Comparison of ENCODE assay signal across 16 cellular contexts in genomic region chr22:37068859-37069258, GRCh38. TPM values are rescaled to one million over a fixed set of nuclear protein-coding genes. Genes with fewer than 3 reads are reported as not detected.
DNase-seq lines count a peak whose midpoint lies in the region; ATAC-seq and TF ChIP-seq lines count a peak whose summit lies in the region.
"Had no signal": no experiment of that assay in that cellular context is flagged by ENCODE, and none has a peak within 500 bp of the region (broad histone marks: within the 10 kb centered on the region; RNA-seq: fewer than 3 reads in every experiment).

No MANE protein-coding gene starts in this region.

- no peak overlapping the region for H3K4me3 ChIP-seq in CD8-positive, alpha-beta T cell (ENCODE audit: low read depth, low read length)
- H3K4me3 ChIP-seq in H7 (ENCODE audit: insufficient read depth, low read depth, low read length) = peak overlapping the region; percentile 31
- H3K4me3 ChIP-seq: lower lobe of right lung, ovary had no signal

- H3K36me3 ChIP-seq in CD8-positive, alpha-beta T cell (ENCODE audit: insufficient read depth, low read length) = no peaks in the 10 kb centered on the region
- no peaks in the 10 kb centered on the region for H3K36me3 ChIP-seq in H7 (replicated peaks; ENCODE audit: control insufficient read depth, insufficient read depth, low read length)
- H3K36me3 ChIP-seq: lower lobe of right lung, ovary had no signal

- H3K27me3 ChIP-seq in CD8-positive, alpha-beta T cell (ENCODE audit: insufficient read depth, low read length) = no peaks in the 10 kb centered on the region
- H3K27me3 ChIP-seq in H7 (ENCODE audit: control insufficient read depth, insufficient read depth, low read length) = peaks cover 46% of the 10 kb centered on the region
- H3K27me3 ChIP-seq: ovary had no signal

- peaks cover 6% of the 10 kb centered on the region for H3K4me1 ChIP-seq in CD8-positive, alpha-beta T cell (ENCODE audit: insufficient read depth, low read length)
- H3K4me1 ChIP-seq: lower lobe of right lung had no signal

- H3K4me1 Mint-ChIP-seq in CD8-positive, alpha-beta T cell (ENCODE audit: low read depth) = peaks cover 5% of the 10 kb centered on the region
- H3K4me1 Mint-ChIP-seq in effector memory CD8-positive, alpha-beta T cell (ENCODE audit: low read depth in 2 of 2) = peaks cover 0 to 2% of the 10 kb centered on the region in 2 donors
- no peaks in the 10 kb centered on the region for H3K4me1 Mint-ChIP-seq in natural killer cell treated with Interleukin-12 subunit alpha and Interleukin-12 subunit beta and Interleukin-15 and Interleukin-18, amount 100 ng/mL, for 72 hours (ENCODE audit: low read depth in 2 of 2)

- intact Hi-C loops in CD8-positive, alpha-beta T cell (cut with DNase I, micrococcal nuclease) = no loop called here
- intact Hi-C loops in left colon (cut with DNase I, micrococcal nuclease) = no loop called here

- no peak for DNase-seq in CD8-positive, alpha-beta T cell
- DNase-seq in H7 = peak; percentile 97
- DNase-seq in effector memory CD8-positive, alpha-beta T cell = no peak
- DNase-seq in left colon = no peak
- no peak for DNase-seq in natural killer cell treated with Interleukin-12 subunit alpha and Interleukin-12 subunit beta and Interleukin-15 and Interleukin-18, amount 100 ng/mL, for 72 hours (ENCODE audit: low spot score)
- DNase-seq: activated CD4-positive, alpha-beta T cell treated with anti-CD3 and anti-CD28 coated beads, Interleukin-2, amount 10 ng/mL, durations not matched to agents 7 days and 5 days; activated naive CD4-positive, alpha-beta T cell treated with anti-CD3 and anti-CD28 coated beads, Interleukin-2, amount 10 ng/mL, durations not matched to agents 7 days and 5 days; lower lobe of right lung; NCI-H1694 treated with DMSO at 0.1 percent for 48 hours; NCI-H345; ovary; SW 1271 had no signal

- H3K27ac ChIP-seq in CD8-positive, alpha-beta T cell (ENCODE audit: low read depth, low read length) = no peak overlapping the region
- H3K27ac ChIP-seq: lower lobe of right lung, ovary had no signal

- no peaks in the 10 kb centered on the region for H3K9me3 ChIP-seq in CD8-positive, alpha-beta T cell (ENCODE audit: low read length)
- H3K9me3 ChIP-seq: lower lobe of right lung, ovary had no signal

- H3K27ac Mint-ChIP-seq in CD8-positive, alpha-beta T cell = no peak overlapping the region
- no peak overlapping the region for H3K27ac Mint-ChIP-seq in effector memory CD8-positive, alpha-beta T cell
- H3K27ac Mint-ChIP-seq in natural killer cell treated with Interleukin-12 subunit alpha and Interleukin-12 subunit beta and Interleukin-15 and Interleukin-18, amount 100 ng/mL, for 72 hours = no peak overlapping the region
- H3K27ac Mint-ChIP-seq: activated CD4-positive, alpha-beta T cell treated with anti-CD3 and anti-CD28 coated beads, Interleukin-2, amount 10 ng/mL, durations not matched to agents 7 days and 5 days; activated naive CD4-positive, alpha-beta T cell treated with anti-CD3 and anti-CD28 coated beads, Interleukin-2, amount 10 ng/mL, durations not matched to agents 7 days and 5 days had no signal

- peak; percentile 20 for ATAC-seq in CD8-positive, alpha-beta T cell
- ATAC-seq in effector memory CD8-positive, alpha-beta T cell (replicated peaks) = peak; percentile 26
- peak; percentile 52 for ATAC-seq in left colon
- no peak for ATAC-seq in natural killer cell treated with Interleukin-12 subunit alpha and Interleukin-12 subunit beta and Interleukin-15 and Interleukin-18, amount 100 ng/mL, for 72 hours
- no peak for ATAC-seq in GM21423 (IDR thresholded peaks at IDR 0.05; ENCODE audit: unreplicated experiment)
- no peak for ATAC-seq in HG03460 (IDR thresholded peaks at IDR 0.05; ENCODE audit: unreplicated experiment)
- ATAC-seq: lower lobe of right lung had no signal

- POLR2A ChIA-PET in CD8-positive, alpha-beta T cell (lab: Charles Lee) = no interaction called here

- CTCF ChIA-PET in CD8-positive, alpha-beta T cell (lab: Charles Lee) = no interaction called here

- no peak for TF ChIP-seq CTCF in CD8-positive, alpha-beta T cell (IDR thresholded peaks at IDR 0.05)

- peaks cover 4% of the 10 kb centered on the region for H3K36me3 Mint-ChIP-seq in CD8-positive, alpha-beta T cell
- peaks cover 8% of the 10 kb centered on the region for H3K36me3 Mint-ChIP-seq in effector memory CD8-positive, alpha-beta T cell (ENCODE audit: insufficient read depth)
- H3K36me3 Mint-ChIP-seq in natural killer cell treated with Interleukin-12 subunit alpha and Interleukin-12 subunit beta and Interleukin-15 and Interleukin-18, amount 100 ng/mL, for 72 hours = no peaks in the 10 kb centered on the region
- H3K36me3 Mint-ChIP-seq: activated naive CD4-positive, alpha-beta T cell treated with anti-CD3 and anti-CD28 coated beads, Interleukin-2, amount 10 ng/mL, durations not matched to agents 7 days and 5 days had no signal

- peaks cover 14% of the 10 kb centered on the region for H3K27me3 Mint-ChIP-seq in CD8-positive, alpha-beta T cell (ENCODE audit: low read depth)
- peaks cover 10 to 12% of the 10 kb centered on the region in 2 donors for H3K27me3 Mint-ChIP-seq in effector memory CD8-positive, alpha-beta T cell
- H3K27me3 Mint-ChIP-seq in natural killer cell treated with Interleukin-12 subunit alpha and Interleukin-12 subunit beta and Interleukin-15 and Interleukin-18, amount 100 ng/mL, for 72 hours = peaks cover 9 to 10% of the 10 kb centered on the region in 2 donors

- H3K9me3 Mint-ChIP-seq in CD8-positive, alpha-beta T cell = no peaks in the 10 kb centered on the region
- no peaks in the 10 kb centered on the region for H3K9me3 Mint-ChIP-seq in effector memory CD8-positive, alpha-beta T cell
- no peaks in the 10 kb centered on the region for H3K9me3 Mint-ChIP-seq in natural killer cell treated with Interleukin-12 subunit alpha and Interleukin-12 subunit beta and Interleukin-15 and Interleukin-18, amount 100 ng/mL, for 72 hours
- H3K9me3 Mint-ChIP-seq: activated CD4-positive, alpha-beta T cell treated with anti-CD3 and anti-CD28 coated beads, Interleukin-2, amount 10 ng/mL, durations not matched to agents 7 days and 5 days; activated naive CD4-positive, alpha-beta T cell treated with anti-CD3 and anti-CD28 coated beads, Interleukin-2, amount 10 ng/mL, durations not matched to agents 7 days and 5 days had no signal

- no peak overlapping the region for H3K4me3 Mint-ChIP-seq in CD8-positive, alpha-beta T cell
- no peak overlapping the region for H3K4me3 Mint-ChIP-seq in effector memory CD8-positive, alpha-beta T cell
- no peak overlapping the region for H3K4me3 Mint-ChIP-seq in natural killer cell treated with Interleukin-12 subunit alpha and Interleukin-12 subunit beta and Interleukin-15 and Interleukin-18, amount 100 ng/mL, for 72 hours
- H3K4me3 Mint-ChIP-seq: activated CD4-positive, alpha-beta T cell treated with anti-CD3 and anti-CD28 coated beads, Interleukin-2, amount 10 ng/mL, durations not matched to agents 7 days and 5 days; activated naive CD4-positive, alpha-beta T cell treated with anti-CD3 and anti-CD28 coated beads, Interleukin-2, amount 10 ng/mL, durations not matched to agents 7 days and 5 days had no signal

RNA-seq across cellular contexts. Expression of gene KCTD17, which starts 17.3 kb away (rescaled TPM):
- 10 to 100 TPM; 18.6 to 22.8 TPM for total RNA-seq in CD8-positive, alpha-beta T cell
- 29.5 and 31.1 TPM in 2 replicates for total RNA-seq in H7 (2014; rRNA removed; shearing (Covaris generic))
- total RNA-seq in left colon = 10 to 100 TPM; 33.2 to 41.1 TPM
- 10 to 100 TPM; 30.5 to 43.8 TPM for total RNA-seq in natural killer cell treated with Interleukin-12 subunit alpha and Interleukin-12 subunit beta and Interleukin-15 and Interleukin-18, amount 100 ng/mL, for 72 hours

RNA-seq across cellular contexts. Expression of gene TMPRSS6, which starts 40.7 kb away (rescaled TPM):
- total RNA-seq in CD8-positive, alpha-beta T cell = under 1 TPM; 0.27 to 0.58 TPM
- total RNA-seq in H7 (2014; rRNA removed; shearing (Covaris generic)) = not detected in 2 replicates
- 1 to 10 TPM in 1 of 2 donors, under 1 TPM in 1; 0.56 to 3.1 TPM for total RNA-seq in left colon
- 1 to 10 TPM; 1.8 to 1.9 TPM for total RNA-seq in natural killer cell treated with Interleukin-12 subunit alpha and Interleukin-12 subunit beta and Interleukin-15 and Interleukin-18, amount 100 ng/mL, for 72 hours
- total RNA-seq: M059J, urinary bladder had no signal

RNA-seq across cellular contexts. Expression of gene MPST, which starts 49.3 kb away (rescaled TPM):
- 1 to 10 TPM; 1.8 to 2.6 TPM for total RNA-seq in CD8-positive, alpha-beta T cell
- 188 and 201 TPM in 2 replicates for total RNA-seq in H7 (2014; rRNA removed; shearing (Covaris generic))
- total RNA-seq in left colon = 100 to 1,000 TPM; 221 to 250 TPM
- total RNA-seq in natural killer cell treated with Interleukin-12 subunit alpha and Interleukin-12 subunit beta and Interleukin-15 and Interleukin-18, amount 100 ng/mL, for 72 hours = 10 to 100 TPM; 27.6 to 51.1 TPM

RNA-seq across cellular contexts. Expression of gene TST, which starts 49.6 kb away (rescaled TPM):
- not detected for total RNA-seq in CD8-positive, alpha-beta T cell
- 39.9 and 45.7 TPM in 2 replicates for total RNA-seq in H7 (2014; rRNA removed; shearing (Covaris generic))
- 100 to 1,000 TPM; 507 to 576 TPM for total RNA-seq in left colon
- total RNA-seq in natural killer cell treated with Interleukin-12 subunit alpha and Interleukin-12 subunit beta and Interleukin-15 and Interleukin-18, amount 100 ng/mL, for 72 hours = 10 to 100 TPM; 12.2 to 17.9 TPM

Comparison
In these comparisons a context has a peak if more than half of its experiments do, and no peak if none do; other contexts are left out.
1. ATAC-seq: peak in CD8-positive, alpha-beta T cell (single experiment), effector memory CD8-positive, alpha-beta T cell (single experiment) and left colon (single experiment); none in natural killer cell treated with Interleukin-12 subunit alpha and Interleukin-12 subunit beta and Interleukin-15 and Interleukin-18, amount 100 ng/mL, for 72 hours (0 of 2), GM21423 (single experiment) and HG03460 (single experiment).
2. RNA of gene MPST, which starts 49.3 kb away (total RNA-seq): 221 to 250 TPM in left colon, 188 to 201 TPM in H7 and 27.6 to 51.1 TPM in natural killer cell treated with Interleukin-12 subunit alpha and Interleukin-12 subunit beta and Interleukin-15 and Interleukin-18, amount 100 ng/mL, for 72 hours; 1.8 to 2.6 TPM in CD8-positive, alpha-beta T cell; every median in the first group is over 4 times any median in the second.